ENCODE assay signal across 30 cellular contexts in the genomic region with DNA sequence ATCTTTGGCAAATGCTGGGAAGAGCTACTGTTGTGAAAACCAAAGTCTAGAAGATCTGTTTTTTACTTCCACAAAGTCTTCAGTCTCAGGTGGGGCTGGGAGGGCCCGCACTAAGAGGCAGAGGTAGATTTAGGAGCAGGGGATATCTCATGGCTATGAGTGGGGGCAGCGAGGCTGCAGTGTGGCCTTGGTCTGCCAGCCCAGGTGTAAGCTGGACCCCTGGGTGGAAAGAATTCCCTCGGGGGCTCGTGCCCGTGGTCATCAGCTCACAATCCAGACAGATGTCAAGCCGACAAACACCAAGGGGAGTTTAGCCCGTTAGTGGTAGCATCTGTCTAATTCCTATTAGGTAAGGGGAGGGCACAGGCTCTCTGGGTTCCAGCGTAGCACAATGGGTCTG. TPM values are rescaled to one million over a fixed set of nuclear protein-coding genes. Genes with fewer than 3 reads are reported as not detected.
"Had no signal": no experiment of that assay in that cellular context is flagged by ENCODE, and none has a peak within 500 bp of the region (broad histone marks: within the 10 kb centered on the region; RNA-seq: fewer than 3 reads in every experiment).

No MANE protein-coding gene starts in this region.

- H3K27ac ChIP-seq: colonic mucosa, esophagus muscularis mucosa, foreskin keratinocyte, gastroesophageal sphincter, heart left ventricle, hepatocyte, ovary, psoas muscle, skin epidermis, thoracic aorta, tibial nerve, upper lobe of left lung had no signal

- DNase-seq: colonic mucosa; effector CD8-positive, alpha-beta T cell; endodermal cell; foreskin keratinocyte; heart left ventricle; kidney; mesenchymal stem cell; midbrain; naive thymus-derived CD4-positive, alpha-beta T cell; nephron progenitor cell; nucleus accumbens; ovary; psoas muscle; right cardiac atrium; stimulated activated CD4-positive, alpha-beta T cell treated with anti-CD3 and anti-CD28 coated beads, Interleukin-15, amount 100 ng/mL, for 24 hours; stimulated activated CD4-positive, alpha-beta T cell treated with anti-CD3 and anti-CD28 coated beads, Interleukin-2, amount 100 ng/mL, for 48 hours; stimulated activated naive B cell treated with anti-CD40 and anti-IgM and Interleukin-4, amounts not matched to agents 10 μg/mL and 1 μg/mL and 100 μg/mL, for 72 hours; upper lobe of left lung had no signal

- FAIRE-seq: endothelial cell of umbilical vein, kidney, urothelium cell line had no signal

- H3K4me3 ChIP-seq: colonic mucosa, esophagus muscularis mucosa, gastroesophageal sphincter, heart left ventricle, hepatocyte, ovary, psoas muscle, skin epidermis, thoracic aorta, tibial nerve, upper lobe of left lung had no signal

- H3K4me1 ChIP-seq: colonic mucosa, foreskin keratinocyte, upper lobe of left lung had no signal

- H3K9me3 ChIP-seq: colonic mucosa, esophagus muscularis mucosa, gastroesophageal sphincter, heart left ventricle, ovary, psoas muscle, thoracic aorta, tibial nerve, upper lobe of left lung had no signal

- H3K36me3 ChIP-seq: colonic mucosa, esophagus muscularis mucosa, gastroesophageal sphincter, heart left ventricle, ovary, thoracic aorta, tibial nerve, upper lobe of left lung had no signal

- ATAC-seq: foreskin keratinocyte; gastroesophageal sphincter; heart left ventricle; left lobe of liver; naive thymus-derived CD4-positive, alpha-beta T cell; psoas muscle; right cardiac atrium; stimulated activated naive B cell treated with anti-CD40 and anti-IgM and Interleukin-4, amounts not matched to agents 10 μg/mL and 1 μg/mL and 100 μg/mL, for 72 hours had no signal

- H3K27me3 ChIP-seq: colonic mucosa, esophagus muscularis mucosa, gastroesophageal sphincter, hepatocyte, ovary, tibial nerve, upper lobe of left lung had no signal

RNA-seq across cellular contexts. Expression of a gene that starts 9.0 kb away (rescaled TPM):
- total RNA-seq: epithelial cell of proximal tubule; lung microvascular endothelial cell; naive thymus-derived CD4-positive, alpha-beta T cell; renal cortical epithelial cell had no signal
- polyA plus RNA-seq: naive thymus-derived CD4-positive, alpha-beta T cell had no signal
